In genomic region chr1:64938991-64939390, GRCh38 we compare ENCODE assay signal across 23 cellular contexts. TPM values are rescaled to one million over a fixed set of nuclear protein-coding genes. Genes with fewer than 3 reads are reported as not detected.
DNase-seq lines count a peak whose midpoint lies in the region; ATAC-seq and TF ChIP-seq lines count a peak whose summit lies in the region.
"Had no signal": no experiment of that assay in that cellular context is flagged by ENCODE, and none has a peak within 500 bp of the region (broad histone marks: within the 10 kb centered on the region; RNA-seq: fewer than 3 reads in every experiment).

No MANE protein-coding gene starts in this region.

- H3K23ac ChIP-seq in trophoblast cell (ENCODE audit: low read length): no peak overlapping the region

- H3K27me3 ChIP-seq in trophoblast cell (ENCODE audit: insufficient read depth, low read length): no peaks in the 10 kb centered on the region
- no peaks in the 10 kb centered on the region for H3K27me3 ChIP-seq in psoas muscle (ENCODE audit: insufficient read depth in 3 of 3, low read length in 2 of 3)
- H3K27me3 ChIP-seq: BLaER1 had no signal

- no peak overlapping the region for H3K14ac ChIP-seq in trophoblast cell (ENCODE audit: low read length)

- H2AFZ ChIP-seq in trophoblast cell (ENCODE audit: insufficient read depth, low read length, poor library complexity): no peak overlapping the region
- H2AFZ ChIP-seq: GM23248 had no signal

- H2BK12ac ChIP-seq in trophoblast cell (ENCODE audit: low read length): no peak overlapping the region

- H3K9me3 ChIP-seq in trophoblast cell (ENCODE audit: insufficient read depth, low read depth, low read length) (no peaks in the 10 kb centered on the region), psoas muscle (no peaks in the 10 kb centered on the region)

- H4K12ac ChIP-seq in trophoblast cell (ENCODE audit: low read depth, low read length): no peak overlapping the region

- intact Hi-C loops in natural killer cell (cut with micrococcal nuclease): loop anchor here (2.0 kb wide), 1 partner anchor 14 kb away; no protein-coding TSS in a partner anchor
- intact Hi-C loops in psoas muscle (cut with DNase I): loop anchor here (5.0 kb wide), 1 partner anchor 42 kb away; no protein-coding TSS in a partner anchor
- intact Hi-C loops in cardiac septum (cut with DNase I): no loop called here

- H3K4me3 Mint-ChIP-seq in natural killer cell: peak overlapping the region; percentile 33
- no peak overlapping the region for H3K4me3 Mint-ChIP-seq in natural killer cell treated with Interleukin-12 subunit alpha and Interleukin-12 subunit beta and Interleukin-15 and Interleukin-18, amount 100 ng/mL, for 72 hours
- peak overlapping the region; percentile 3 to 27 for H3K4me3 Mint-ChIP-seq in effector memory CD8-positive, alpha-beta T cell

- H3K9me3 Mint-ChIP-seq in natural killer cell: no peaks in the 10 kb centered on the region
- H3K9me3 Mint-ChIP-seq in natural killer cell treated with Interleukin-12 subunit alpha and Interleukin-12 subunit beta and Interleukin-15 and Interleukin-18, amount 100 ng/mL, for 72 hours: no peaks in the 10 kb centered on the region
- H3K9me3 Mint-ChIP-seq in effector memory CD8-positive, alpha-beta T cell: no peaks in the 10 kb centered on the region

- no peaks in the 10 kb centered on the region for H3K36me3 Mint-ChIP-seq in natural killer cell
- no peaks in the 10 kb centered on the region for H3K36me3 Mint-ChIP-seq in natural killer cell treated with Interleukin-12 subunit alpha and Interleukin-12 subunit beta and Interleukin-15 and Interleukin-18, amount 100 ng/mL, for 72 hours
- peaks cover 34% of the 10 kb centered on the region for H3K36me3 Mint-ChIP-seq in effector memory CD8-positive, alpha-beta T cell (ENCODE audit: insufficient read depth)

- H3K4me1 ChIP-seq in trophoblast cell (ENCODE audit: control insufficient read depth in 1 of 2, insufficient read depth in 2 of 2, low read length in 2 of 2) (peaks cover 4 to 7% of the 10 kb centered on the region in 2 experiments), psoas muscle (peaks cover 83% of the 10 kb centered on the region)

- H3K27ac Mint-ChIP-seq in natural killer cell: peak overlapping the region; percentile 61 to 78
- peak overlapping the region in 1 of 2 donors; percentile 58 for H3K27ac Mint-ChIP-seq in natural killer cell treated with Interleukin-12 subunit alpha and Interleukin-12 subunit beta and Interleukin-15 and Interleukin-18, amount 100 ng/mL, for 72 hours
- H3K27ac Mint-ChIP-seq in effector memory CD8-positive, alpha-beta T cell: peak overlapping the region in 1 of 2 donors; percentile 2

- H3K18ac ChIP-seq in trophoblast cell (ENCODE audit: low read length): no peak overlapping the region

- H3K4me1 Mint-ChIP-seq in natural killer cell: peaks cover 79 to 85% of the 10 kb centered on the region in 2 donors
- H3K4me1 Mint-ChIP-seq in natural killer cell treated with Interleukin-12 subunit alpha and Interleukin-12 subunit beta and Interleukin-15 and Interleukin-18, amount 100 ng/mL, for 72 hours (ENCODE audit: low read depth in 2 of 2): peaks cover 65 to 69% of the 10 kb centered on the region in 2 donors
- H3K4me1 Mint-ChIP-seq in effector memory CD8-positive, alpha-beta T cell (ENCODE audit: low read depth in 2 of 2): peaks cover 56 to 69% of the 10 kb centered on the region in 2 donors

- no peak overlapping the region for H2AK5ac ChIP-seq in trophoblast cell (ENCODE audit: low read length)

- no peaks in the 10 kb centered on the region for H3K79me2 ChIP-seq in trophoblast cell (ENCODE audit: control insufficient read depth, insufficient read depth, low read length, poor library complexity)

- H3K36me3 ChIP-seq in trophoblast cell (ENCODE audit: control insufficient read depth in 1 of 2, insufficient read depth in 2 of 2, low read length in 2 of 2): no peaks in the 10 kb centered on the region
- no peaks in the 10 kb centered on the region for H3K36me3 ChIP-seq in psoas muscle (ENCODE audit: insufficient read depth in 1 of 2, low read depth in 1 of 2)

- no peak overlapping the region for H3K4me2 ChIP-seq in trophoblast cell (ENCODE audit: low read length)
- H3K4me2 ChIP-seq: BLaER1 had no signal

- no peak for TF ChIP-seq CTCF in natural killer cell (IDR thresholded peaks at IDR 0.05)
- no peak for TF ChIP-seq CTCF in psoas muscle (IDR thresholded peaks at IDR 0.05)

- H2BK5ac ChIP-seq in trophoblast cell (ENCODE audit: low read depth, low read length, poor library complexity): no peak overlapping the region

- H3K4me3 ChIP-seq in trophoblast cell (ENCODE audit: low read depth, low read length) (no peak overlapping the region), psoas muscle (no peak overlapping the region)
- H3K4me3 ChIP-seq: BLaER1, GM23248 had no signal

- ATAC-seq in natural killer cell (no peak), psoas muscle (no peak)
- no peak for ATAC-seq in natural killer cell treated with Interleukin-12 subunit alpha and Interleukin-12 subunit beta and Interleukin-15 and Interleukin-18, amount 100 ng/mL, for 72 hours
- no peak for ATAC-seq in effector memory CD8-positive, alpha-beta T cell (replicated peaks)
- ATAC-seq: PC-3, SK-N-SH treated with all-trans-retinoic acid at 6 μM for 48 hours had no signal

- H3K4ac ChIP-seq in trophoblast cell (ENCODE audit: low read depth, low read length): no peak overlapping the region

- no peak overlapping the region for H4K8ac ChIP-seq in trophoblast cell (ENCODE audit: low read depth, low read length)

- H2BK120ac ChIP-seq in trophoblast cell (ENCODE audit: insufficient read depth, low read length, poor library complexity): no peak overlapping the region

- H3K27ac ChIP-seq in trophoblast cell (ENCODE audit: low read depth, low read length) (no peak overlapping the region), psoas muscle (no peak overlapping the region)
- H3K27ac ChIP-seq: BLaER1, GM23248 had no signal

- no peak for DNase-seq in natural killer cell
- DNase-seq in natural killer cell treated with Interleukin-12 subunit alpha and Interleukin-12 subunit beta and Interleukin-15 and Interleukin-18, amount 100 ng/mL, for 72 hours (ENCODE audit: low spot score): no peak
- DNase-seq in EH (ENCODE audit: low read depth): peak; percentile 25
- no peak for DNase-seq in effector memory CD8-positive, alpha-beta T cell
- DNase-seq in trophoblast cell: peak; percentile 49 to 76
- no peak for DNase-seq in psoas muscle
- no peak for DNase-seq in cardiac septum (ENCODE audit: low spot score)
- no peak for DNase-seq in activated CD4-positive, CD25-positive, alpha-beta regulatory T cell treated with anti-CD3 and anti-CD28 coated beads, Interleukin-2, amount 50 U/mL, for 72 hours
- DNase-seq: Calu3; DMS79 treated with DMSO at 0.1 percent for 48 hours; GM23248; H7; IMR-90; KG1; MM.1S; NCI-H2029 treated with DMSO at 0.1 percent for 48 hours; NCI-H446 treated with DMSO at 0.1 percent for 48 hours; NCI-H526; NCI-H82; NK-92 treated with Interleukin-12 subunit alpha and Interleukin-12 subunit beta, amount 100 ng/mL, for 24 hours; PC-3 had no signal

- H3K79me1 ChIP-seq in trophoblast cell (ENCODE audit: low read length): no peaks in the 10 kb centered on the region

- no peak overlapping the region for H3K9ac ChIP-seq in trophoblast cell (ENCODE audit: low read length)
- H3K9ac ChIP-seq: BLaER1, GM23248 had no signal

- H4K91ac ChIP-seq in trophoblast cell (ENCODE audit: low read depth, low read length): no peak overlapping the region

- H3K27me3 Mint-ChIP-seq in natural killer cell (ENCODE audit: low read depth in 2 of 2): no peaks in the 10 kb centered on the region
- no peaks in the 10 kb centered on the region for H3K27me3 Mint-ChIP-seq in natural killer cell treated with Interleukin-12 subunit alpha and Interleukin-12 subunit beta and Interleukin-15 and Interleukin-18, amount 100 ng/mL, for 72 hours
- H3K27me3 Mint-ChIP-seq in effector memory CD8-positive, alpha-beta T cell: no peaks in the 10 kb centered on the region

- no CpG with 5 or more reads among the region's 2 CpGs for WGBS in trophoblast cell (ENCODE audit: extremely low coverage, insufficient coverage, insufficient read length)
- WGBS in psoas muscle, 3 donors: 62 to 76% (median 70%) methylated on average over 2 of the region's 2 CpGs

RNA-seq across cellular contexts. Expression of gene JAK1, which starts 27.4 kb away (rescaled TPM):
- total RNA-seq in natural killer cell (100 to 1,000 TPM; 507 to 626 (median 526) TPM), psoas muscle (100 to 1,000 TPM; 101 to 137 (median 119) TPM), cardiac septum (76.4 TPM)
- total RNA-seq in natural killer cell treated with Interleukin-12 subunit alpha and Interleukin-12 subunit beta and Interleukin-15 and Interleukin-18, amount 100 ng/mL, for 72 hours: 100 to 1,000 TPM; 132 to 198 TPM
- polyA plus RNA-seq in trophoblast cell (2013): 35.4 and 36.0 TPM in 2 replicates
- 10 to 100 TPM; 33.7 to 80.3 (median 34.0) TPM for polyA plus RNA-seq in psoas muscle

Comparison
In these comparisons a context has a peak if more than half of its experiments do, and no peak if none do; other contexts are left out.
1. DNase-seq: peak in EH (single experiment) and trophoblast cell (2 of 2); none in natural killer cell (single experiment), natural killer cell treated with Interleukin-12 subunit alpha and Interleukin-12 subunit beta and Interleukin-15 and Interleukin-18, amount 100 ng/mL, for 72 hours (single experiment), effector memory CD8-positive, alpha-beta T cell (0 of 3), psoas muscle (0 of 2), cardiac septum (single experiment) and activated CD4-positive, CD25-positive, alpha-beta regulatory T cell treated with anti-CD3 and anti-CD28 coated beads, Interleukin-2, amount 50 U/mL, for 72 hours (single experiment).